In genomic region chr12:70459786-70460185, GRCh38 we compare ENCODE assay signal across 20 cellular contexts.
DNase-seq lines count a peak whose midpoint lies in the region; ATAC-seq, FAIRE-seq and TF ChIP-seq lines count a peak whose summit lies in the region.
"Had no signal": no experiment of that assay in that cellular context is flagged by ENCODE, and none has a peak within 500 bp of the region (broad histone marks: within the 10 kb centered on the region; RNA-seq: fewer than 3 reads in every experiment).

No MANE protein-coding gene starts in this region.

- TF ChIP-seq CTCF in OCI-LY7 (conservative IDR thresholded peaks at IDR 0.05; ENCODE audit: low read length) (no peak), osteoblast (IDR thresholded peaks at IDR 0.05; ENCODE audit: extremely low read depth, low read depth, low read length) (no peak)

- FAIRE-seq in GM12892 (lab: Jason Lieb, UNC) = no peak
- FAIRE-seq: H1 had no signal

- no peaks in the 10 kb centered on the region for H3K9me2 ChIP-seq in OCI-LY7 (ENCODE audit: insufficient read depth, low read length)

- H3K27me3 ChIP-seq in osteoblast (ENCODE audit: insufficient read depth, low read length) = no peaks in the 10 kb centered on the region
- H3K27me3 ChIP-seq: breast epithelium, upper lobe of right lung had no signal

- intact Hi-C loops in OCI-LY7 (cut with micrococcal nuclease; ENCODE audit: unreplicated experiment) = no loop called here
- intact Hi-C loops in left colon (cut with DNase I, micrococcal nuclease) = no loop called here

- no peaks in the 10 kb centered on the region for H4K20me1 ChIP-seq in OCI-LY7 (ENCODE audit: insufficient read depth, low read length)
- H4K20me1 ChIP-seq in osteoblast (ENCODE audit: insufficient read depth, low read length) = no peaks in the 10 kb centered on the region

- H3K36me3 ChIP-seq in OCI-LY7 (ENCODE audit: insufficient read depth, low read length) (no peaks in the 10 kb centered on the region), osteoblast (ENCODE audit: insufficient read depth, low read length) (no peaks in the 10 kb centered on the region)
- H3K36me3 ChIP-seq: breast epithelium, upper lobe of right lung had no signal

- no peak overlapping the region for H3K4me2 ChIP-seq in OCI-LY7 (ENCODE audit: low read length)
- H3K4me2 ChIP-seq in osteoblast (ENCODE audit: insufficient read depth, low read length) = no peak overlapping the region

- peaks cover 3% of the 10 kb centered on the region for H3K4me1 ChIP-seq in OCI-LY7 (ENCODE audit: insufficient read depth, low read length, poor library complexity, severe bottlenecking)
- no peaks in the 10 kb centered on the region for H3K4me1 ChIP-seq in osteoblast (ENCODE audit: insufficient read depth, low read length)
- H3K4me1 ChIP-seq: breast epithelium, Caco-2, upper lobe of right lung had no signal

- CTCF ChIA-PET in OCI-LY7 (lab: Charles Lee; ENCODE audit: unreplicated experiment) = no interaction called here

- H2AFZ ChIP-seq in OCI-LY7 (ENCODE audit: low read length) (no peak overlapping the region), osteoblast (ENCODE audit: low read length) (no peak overlapping the region)

- no peak overlapping the region for H3K4me3 ChIP-seq in OCI-LY7 (ENCODE audit: low read depth, low read length, poor library complexity, severe bottlenecking)
- H3K4me3 ChIP-seq in osteoblast (ENCODE audit: insufficient read depth, low read length) = no peak overlapping the region
- H3K4me3 ChIP-seq: breast epithelium, upper lobe of right lung had no signal

- H3K79me2 ChIP-seq in OCI-LY7 (ENCODE audit: insufficient read depth, low read depth, low read length) (no peaks in the 10 kb centered on the region), osteoblast (ENCODE audit: insufficient read depth, low read length) (no peaks in the 10 kb centered on the region)

- DNase-seq in OCI-LY7 (ENCODE audit: low spot score) (peak; percentile 14), GM12892 (ENCODE audit: insufficient read length) (no peak), left colon (no peak), osteoblast (ENCODE audit: insufficient read length, low spot score, missing footprints) (no peak)
- no peak for DNase-seq in stimulated activated CD4-positive, alpha-beta T cell treated with anti-CD3 and anti-CD28 coated beads, Interleukin-2, amount 100 ng/mL, for 24 hours
- DNase-seq: activated CD4-positive, alpha-beta T cell treated with anti-CD3 and anti-CD28 coated beads for 48 hours; activated naive CD8-positive, alpha-beta T cell treated with anti-CD3 and anti-CD28 coated beads, Interleukin-2, amount 10 ng/mL, durations not matched to agents 7 days and 5 days; activated T-cell treated with anti-CD3 and anti-CD28 coated beads, Interleukin-2, amount 50 U/mL, for 4 hours; Caco-2; NCI-H2107; NCI-H82; stimulated activated naive CD4-positive, alpha-beta T cell; T-helper 2 cell; upper lobe of right lung had no signal

- ATAC-seq in GM18519 (IDR thresholded peaks at IDR 0.05; ENCODE audit: low FRiP score, unreplicated experiment) = peak; percentile 62
- peak; percentile 65 for ATAC-seq in GM21529 (IDR thresholded peaks at IDR 0.05; ENCODE audit: unreplicated experiment)
- peak; percentile 85 for ATAC-seq in HG03342 (IDR thresholded peaks at IDR 0.05; ENCODE audit: unreplicated experiment)
- ATAC-seq in left colon = no peak
- ATAC-seq: activated T-cell treated with anti-CD3 and anti-CD28 coated beads, Interleukin-2, amount 50 U/mL, for 4 hours; Right ventricle myocardium inferior; upper lobe of right lung had no signal

- BruUV-seq in OCI-LY7 (replicated peaks; lab: Mats Ljungman, UMichigan) = no TSS peak

- no peak for TF ChIP-seq POLR2A in GM12892 (IDR thresholded peaks at IDR 0.05; ENCODE audit: low read depth, low read length)

- H3K9me3 ChIP-seq in OCI-LY7 (ENCODE audit: low read length) = peaks cover 22% of the 10 kb centered on the region
- no peaks in the 10 kb centered on the region for H3K9me3 ChIP-seq in osteoblast (ENCODE audit: low read depth, low read length)
- H3K9me3 ChIP-seq: upper lobe of right lung had no signal

- H3K27ac ChIP-seq in OCI-LY7 (ENCODE audit: low read depth, low read length, poor library complexity, severe bottlenecking) (no peak overlapping the region), osteoblast (ENCODE audit: low read depth, low read length) (no peak overlapping the region)
- H3K27ac ChIP-seq: breast epithelium, upper lobe of right lung had no signal

- POLR2A ChIA-PET in OCI-LY7 (lab: Charles Lee) = interaction anchor here (0.6 kb wide), 2 partner anchors 44 to 74 kb away, joined by 3 to 4 read pairs; no protein-coding TSS in a partner anchor
